30 cellular contexts compared by ENCODE assay signal in the genomic region with DNA sequence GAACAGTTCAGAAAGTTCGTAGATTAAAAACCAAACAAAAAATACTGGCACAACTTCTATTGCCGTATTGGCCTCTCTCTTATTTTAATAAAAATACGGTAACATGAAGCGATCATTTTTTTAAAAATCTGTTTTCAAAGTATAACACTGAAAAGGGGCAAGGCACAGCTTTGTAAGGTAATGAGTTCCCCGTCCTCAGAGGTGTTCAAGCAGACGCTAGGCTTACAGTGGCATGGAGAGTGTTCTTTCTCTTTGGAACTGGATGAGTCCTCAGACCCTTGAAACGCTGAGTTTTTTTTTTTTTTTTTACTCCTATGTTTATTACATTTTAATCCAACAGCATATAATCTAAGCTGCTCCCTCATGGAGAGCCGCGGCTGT. TPM values are rescaled to one million over a fixed set of nuclear protein-coding genes. Genes with fewer than 3 reads are reported as not detected.
"Had no signal": no experiment of that assay in that cellular context is flagged by ENCODE, and none has a peak within 500 bp of the region (broad histone marks: within the 10 kb centered on the region; RNA-seq: fewer than 3 reads in every experiment).

No MANE protein-coding gene starts in this region.

- H3K27ac Mint-ChIP-seq: activated CD4-positive, alpha-beta memory T cell treated with anti-CD3 and anti-CD28 coated beads for 36 hours; activated naive CD4-positive, alpha-beta T cell treated with anti-CD3 and anti-CD28 coated beads, Interleukin-2, amount 10 ng/mL, durations not matched to agents 7 days and 5 days; endodermal cell; immature natural killer cell; mesothelial cell of epicardium; progenitor cell of endocrine pancreas; stimulated activated effector memory CD8-positive, alpha-beta T cell treated with anti-CD3 and anti-CD28 coated beads, Interleukin-12 subunit alpha, Interleukin-12 subunit beta, amount 100 ng/mL, for 72 hours had no signal

- ATAC-seq: esophagus mucosa; left colon; naive thymus-derived CD4-positive, alpha-beta T cell; stimulated activated effector memory CD8-positive, alpha-beta T cell treated with anti-CD3 and anti-CD28 coated beads, Interleukin-12 subunit alpha, Interleukin-12 subunit beta, amount 100 ng/mL, for 72 hours had no signal

- H3K36me3 ChIP-seq: breast epithelium, neutrophil, ovary, sigmoid colon, suprapubic skin, tibial artery, upper lobe of right lung had no signal

- DNase-seq: activated CD4-positive, alpha-beta memory T cell treated with anti-CD3 and anti-CD28 coated beads for 36 hours; activated CD4-positive, alpha-beta T cell treated with anti-CD3 and anti-CD28 coated beads for 4 hours; activated CD8-positive, alpha-beta memory T cell treated with anti-CD3 and anti-CD28 coated beads, Interleukin-2, amount 50 U/mL, for 4 hours; activated gamma-delta T cell; activated naive CD4-positive, alpha-beta T cell treated with anti-CD3 and anti-CD28 coated beads, Interleukin-2, amount 10 ng/mL, durations not matched to agents 7 days and 5 days; activated T-cell treated with anti-CD3 and anti-CD28 coated beads, Interleukin-2, amount 50 U/mL, for 1 hour; amygdala; central memory CD4-positive, alpha-beta T cell; foreskin fibroblast; hypothalamus; immature natural killer cell; left colon; naive thymus-derived CD4-positive, alpha-beta T cell; ovary; small intestine; stimulated activated CD4-positive, alpha-beta T cell treated with anti-CD3 and anti-CD28 coated beads, Interleukin-4, amount 100 ng/mL, for 24 hours; tibial artery; upper lobe of right lung had no signal

- H3K27ac ChIP-seq: breast epithelium, neutrophil, ovary, sigmoid colon, suprapubic skin, tibial artery, upper lobe of right lung had no signal

- H3K4me3 Mint-ChIP-seq: activated CD4-positive, alpha-beta memory T cell treated with anti-CD3 and anti-CD28 coated beads for 36 hours; activated naive CD4-positive, alpha-beta T cell treated with anti-CD3 and anti-CD28 coated beads, Interleukin-2, amount 10 ng/mL, durations not matched to agents 7 days and 5 days; immature natural killer cell; mesothelial cell of epicardium had no signal

- H3K9me3 Mint-ChIP-seq: activated CD4-positive, alpha-beta memory T cell treated with anti-CD3 and anti-CD28 coated beads for 36 hours; activated naive CD4-positive, alpha-beta T cell treated with anti-CD3 and anti-CD28 coated beads, Interleukin-2, amount 10 ng/mL, durations not matched to agents 7 days and 5 days; endodermal cell; mesothelial cell of epicardium; naive thymus-derived CD4-positive, alpha-beta T cell; stimulated activated effector memory CD8-positive, alpha-beta T cell treated with anti-CD3 and anti-CD28 coated beads, Interleukin-12 subunit alpha, Interleukin-12 subunit beta, amount 100 ng/mL, for 72 hours had no signal

- H3K36me3 Mint-ChIP-seq: activated CD4-positive, alpha-beta memory T cell treated with anti-CD3 and anti-CD28 coated beads for 36 hours; activated naive CD4-positive, alpha-beta T cell treated with anti-CD3 and anti-CD28 coated beads, Interleukin-2, amount 10 ng/mL, durations not matched to agents 7 days and 5 days; immature natural killer cell; mesothelial cell of epicardium; stimulated activated effector memory CD8-positive, alpha-beta T cell treated with anti-CD3 and anti-CD28 coated beads, Interleukin-12 subunit alpha, Interleukin-12 subunit beta, amount 100 ng/mL, for 72 hours had no signal

- H3K4me3 ChIP-seq: ovary, sigmoid colon, tibial artery, upper lobe of right lung had no signal

RNA-seq across cellular contexts. Expression of a gene that starts 7.8 kb away (rescaled TPM):
- total RNA-seq: activated CD4-positive, alpha-beta memory T cell treated with anti-CD3 and anti-CD28 coated beads for 36 hours; activated CD8-positive, alpha-beta memory T cell treated with anti-CD3 and anti-CD28 coated beads for 36 hours; endodermal cell; esophagus mucosa; left colon; mesothelial cell of epicardium; naive thymus-derived CD4-positive, alpha-beta T cell; progenitor cell of endocrine pancreas; T-helper 1 cell treated with Interleukin-12 subunit alpha and Interleukin-12 subunit beta and Interleukin-4 antibody, amounts not matched to agents 30 ng/mL and 1 ng/mL, for 36 hours; upper lobe of right lung had no signal
- polyA plus RNA-seq: immature natural killer cell; liver; naive thymus-derived CD4-positive, alpha-beta T cell; sigmoid colon; small intestine had no signal
